In the genomic region with DNA sequence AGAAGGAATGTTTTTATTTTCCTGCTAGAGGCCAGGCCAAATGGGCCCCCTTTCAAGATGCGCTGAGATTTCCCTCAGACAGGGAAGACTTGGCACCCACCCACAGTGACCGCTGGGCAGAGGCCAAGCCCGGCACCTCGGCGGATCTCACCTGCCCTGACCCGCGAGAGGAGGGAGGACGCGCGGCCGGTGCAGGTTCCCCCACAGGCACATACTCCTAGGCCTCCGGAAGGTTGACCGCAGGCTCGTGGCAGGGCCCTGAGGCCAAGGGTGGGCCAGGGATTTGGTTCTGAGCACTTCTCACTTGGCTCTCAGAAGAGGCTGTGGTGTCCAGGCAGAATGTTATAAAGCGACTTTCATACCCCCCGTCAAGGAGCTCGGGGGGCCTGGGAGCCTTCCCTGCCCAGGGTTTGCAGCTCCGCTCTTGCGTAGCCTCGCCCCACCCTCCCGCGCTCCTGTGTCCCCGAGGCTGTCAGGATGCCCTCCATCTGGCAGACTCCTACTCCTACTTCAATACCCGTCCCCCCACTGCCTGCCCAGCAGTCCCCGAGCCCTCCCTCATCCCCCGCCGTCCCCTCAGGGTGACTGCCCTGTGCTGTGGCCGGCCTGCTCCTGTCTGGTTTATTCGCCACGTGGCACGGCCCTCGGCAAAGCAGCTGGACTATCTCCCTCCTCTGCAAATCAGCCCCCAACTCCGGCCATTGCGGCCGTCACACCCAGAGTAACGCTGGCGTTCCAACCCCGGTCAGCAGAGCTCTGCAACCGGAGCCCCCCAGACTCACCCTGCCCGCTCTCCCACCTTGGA, we compare ENCODE assay signal across 19 cellular contexts. TPM values are rescaled to one million over a fixed set of nuclear protein-coding genes. Genes with fewer than 3 reads are reported as not detected.
DNase-seq lines count a peak whose midpoint lies in the region; ATAC-seq, FAIRE-seq and TF ChIP-seq lines count a peak whose summit lies in the region.
"Had no signal": no experiment of that assay in that cellular context is flagged by ENCODE, and none has a peak within 500 bp of the region (broad histone marks: within the 10 kb centered on the region; RNA-seq: fewer than 3 reads in every experiment).

No MANE protein-coding gene starts in this region.

- no peak for TF ChIP-seq RAD21 in H1 (IDR thresholded peaks at IDR 0.05 in 1 of 2, conservative IDR thresholded peaks at IDR 0.05 in 1 of 2; ENCODE audit: low read depth in 2 of 2, low read length in 2 of 2)

- H3K27ac ChIP-seq in right cardiac atrium (ENCODE audit: low read length) (no peak overlapping the region), right atrium auricular region (no peak overlapping the region), Panc1 (ENCODE audit: low read length) (no peak overlapping the region), H1 (ENCODE audit: low read depth, low read length) (no peak overlapping the region; the same call in 1 of the 2 replicates), neuronal stem cell (replicated peaks; ENCODE audit: low read length) (no peak overlapping the region)

- 91% methylated on average over 40 of the region's 40 CpGs for WGBS in right cardiac atrium
- WGBS in H1 (ENCODE audit: extremely low coverage in 1 of 2, insufficient coverage in 1 of 2, insufficient read length in 1 of 2, insufficient replicate concordance in 2 of 2, low coverage in 1 of 2, low lambda C conversion rate in 2 of 2, missing lambda C conversion rate in 1 of 2), 2 experiments = 88% methylated on average over 23 of the region's 40 CpGs; no CpG with 5 or more reads in 1 of the 2 experiments
- WGBS in neuronal stem cell (ENCODE audit: extremely low coverage in 2 of 2, insufficient read length in 2 of 2, insufficient replicate concordance in 1 of 2), 2 donors = no CpG with 5 or more reads among the region's 40 CpGs

- H3K14ac ChIP-seq in H1 (ENCODE audit: insufficient read length) = no peak overlapping the region
- H3K14ac ChIP-seq in neuronal stem cell (ENCODE audit: low read length) = no peak overlapping the region

- no peaks in the 10 kb centered on the region for H3K9me3 Mint-ChIP-seq in T-helper 2 cell treated with Interferon-gamma antibody and Interleukin-4, amounts not matched to agents 5 μg/mL and 100 μg/mL, for 36 hours
- H3K9me3 Mint-ChIP-seq: CD4-positive, alpha-beta memory T cell; HFFc6 had no signal

- no peaks in the 10 kb centered on the region for H3K27me3 ChIP-seq in right cardiac atrium (ENCODE audit: control insufficient read depth, insufficient read depth)
- no peaks in the 10 kb centered on the region for H3K27me3 ChIP-seq in right atrium auricular region
- no peaks in the 10 kb centered on the region for H3K27me3 ChIP-seq in Panc1 (ENCODE audit: control insufficient read depth, insufficient read depth, low read length)
- H3K27me3 ChIP-seq in H1 (replicated peaks in 1 of 4; ENCODE audit: control insufficient read depth in 3 of 4, extremely low read depth in 1 of 4, insufficient read depth in 3 of 4, low read length in 3 of 4) = no peaks in the 10 kb centered on the region
- no peaks in the 10 kb centered on the region for H3K27me3 ChIP-seq in neuronal stem cell (ENCODE audit: control insufficient read depth in 3 of 3, insufficient read depth in 3 of 3, low read depth in 1 of 3, low read length in 3 of 3)

- H3K9me3 ChIP-seq in right cardiac atrium (ENCODE audit: control insufficient read depth, low read length) (no peaks in the 10 kb centered on the region), right atrium auricular region (no peaks in the 10 kb centered on the region), Panc1 (ENCODE audit: control insufficient read depth, insufficient read depth, low read depth, low read length) (no peaks in the 10 kb centered on the region), H1 (ENCODE audit: insufficient read depth in 2 of 2, low read depth in 1 of 2, low read length in 1 of 2) (peaks cover 0 to 3% of the 10 kb centered on the region in 2 experiments; a peak in 2 of 4 replicates), neuronal stem cell (replicated peaks in 1 of 2; ENCODE audit: control insufficient read depth in 2 of 2, insufficient read depth in 1 of 2, low read depth in 1 of 2, low read length in 2 of 2) (no peaks in the 10 kb centered on the region)
- H3K9me3 ChIP-seq: Caco-2 had no signal

- H3K36me3 Mint-ChIP-seq in T-helper 2 cell treated with Interferon-gamma antibody and Interleukin-4, amounts not matched to agents 5 μg/mL and 100 μg/mL, for 36 hours (ENCODE audit: low read depth) = no peaks in the 10 kb centered on the region
- H3K36me3 Mint-ChIP-seq: CD4-positive, alpha-beta memory T cell had no signal

- POLR2A ChIA-PET in Panc1 (lab: Charles Lee) = no interaction called here
- POLR2A ChIA-PET in H1 (lab: Charles Lee; ENCODE audit: partially characterized antibody) = no interaction called here

- no peak overlapping the region for H3K4me3 Mint-ChIP-seq in T-helper 2 cell treated with Interferon-gamma antibody and Interleukin-4, amounts not matched to agents 5 μg/mL and 100 μg/mL, for 36 hours
- H3K4me3 Mint-ChIP-seq: CD4-positive, alpha-beta memory T cell; HFFc6 had no signal

- no peak overlapping the region; the same call in 1 of the 2 replicates for H4K8ac ChIP-seq in H1 (ENCODE audit: extremely low read depth, insufficient read depth, low read length)
- H4K8ac ChIP-seq in neuronal stem cell (ENCODE audit: low read depth, low read length) = no peak overlapping the region

- no peak for TF ChIP-seq POLR2A in H1 (IDR thresholded peaks at IDR 0.05; ENCODE audit: control extremely low read depth in 1 of 2, low read depth in 2 of 2, low read length in 2 of 2)

- H2AK5ac ChIP-seq in H1 (ENCODE audit: low read depth, low read length) (0 out of 2 replicates have a peak overlapping the region, but pooled peaks have one; percentile 24), neuronal stem cell (ENCODE audit: low read depth, low read length) (no peak overlapping the region)

- peaks cover 8% of the 10 kb centered on the region; the same call in 1 of the 2 replicates for H3K23me2 ChIP-seq in H1 (ENCODE audit: low read depth, low read length)

- BruUV-seq in Panc1 (replicated peaks; lab: Mats Ljungman, UMichigan) = no TSS peak

- ATAC-seq in right cardiac atrium (no peak), Panc1 (0 out of 2 replicates have a peak, but pooled peaks have one; percentile 8), HG02759 (IDR thresholded peaks at IDR 0.05; ENCODE audit: unreplicated experiment) (no peak), HG02981 (IDR thresholded peaks at IDR 0.05; ENCODE audit: unreplicated experiment) (no peak)
- ATAC-seq: HCT116 had no signal

- intact Hi-C loops in right cardiac atrium (cut with DNase I) = no loop called here
- intact Hi-C loops in Panc1 (cut with micrococcal nuclease; ENCODE audit: unreplicated experiment) = no loop called here

- H2BK120ac ChIP-seq in H1 (replicated peaks; ENCODE audit: low read depth, low read length) (no peak overlapping the region), neuronal stem cell (ENCODE audit: low read depth, low read length) (no peak overlapping the region)

- no peak overlapping the region for H2BK5ac ChIP-seq in H1 (ENCODE audit: low read depth, low read length)
- peak overlapping the region; percentile 24 for H2BK5ac ChIP-seq in neuronal stem cell (ENCODE audit: low read length)

- TF ChIP-seq EP300 in H1 (IDR thresholded peaks at IDR 0.05; ENCODE audit: borderline replicate concordance in 1 of 2, low read depth in 2 of 2, low read length in 2 of 2) = no peak

- H3K4me3 ChIP-seq in right cardiac atrium (ENCODE audit: low read length) (no peak overlapping the region), right atrium auricular region (no peak overlapping the region), Panc1 (ENCODE audit: low read depth in 2 of 2, low read length in 2 of 2) (no peak overlapping the region), H1 (ENCODE audit: extremely low read depth in 1 of 4, insufficient read depth in 2 of 4, low read depth in 3 of 4, low read length in 4 of 4) (no peak overlapping the region), neuronal stem cell (ENCODE audit: low read length in 2 of 2) (no peak overlapping the region)

- no peaks in the 10 kb centered on the region for H3K27me3 Mint-ChIP-seq in T-helper 2 cell treated with Interferon-gamma antibody and Interleukin-4, amounts not matched to agents 5 μg/mL and 100 μg/mL, for 36 hours (ENCODE audit: low read depth)
- H3K27me3 Mint-ChIP-seq: CD4-positive, alpha-beta memory T cell had no signal

- no peak overlapping the region for H3K9ac ChIP-seq in H1 (replicated peaks in 1 of 4; ENCODE audit: extremely low read depth in 1 of 4, low read depth in 3 of 4, low read length in 3 of 4)
- H3K9ac ChIP-seq in neuronal stem cell (ENCODE audit: low read depth, low read length, poor library complexity) = no peak overlapping the region

- in situ Hi-C loops in Panc1 (cut with HindIII; ENCODE audit: low pct_unique_long_range_greater_than_20kb, low sequenced_read_pairs) = no loop called here

- H3K27ac Mint-ChIP-seq in T-helper 2 cell treated with Interferon-gamma antibody and Interleukin-4, amounts not matched to agents 5 μg/mL and 100 μg/mL, for 36 hours = no peak overlapping the region
- H3K27ac Mint-ChIP-seq: HFFc6 had no signal

- DNase-seq in right cardiac atrium (peak in 2 of 3 donors; percentile 42 to 64), right atrium auricular region (ENCODE audit: low spot score) (no peak), Panc1 (ENCODE audit: low read depth, low spot score) (no peak), H1 (ENCODE audit: low read depth in 1 of 2, low spot score in 2 of 2) (no peak), neuronal stem cell (ENCODE audit: low spot score) (no peak)
- DNase-seq in T-helper 2 cell treated with Interferon-gamma antibody and Interleukin-4, amounts not matched to agents 5 μg/mL and 100 μg/mL, for 36 hours (ENCODE audit: low spot score) = no peak
- DNase-seq: C1 segment of cervical spinal cord; Caco-2; CD4-positive, alpha-beta memory T cell; DMS153; DND-41; GOT3; H7; HFFc6 had no signal

- no peaks in the 10 kb centered on the region; a peak in 1 of 4 replicates for H3K79me2 ChIP-seq in H1 (ENCODE audit: control insufficient read depth in 1 of 2, insufficient read depth in 2 of 2, low read length in 2 of 2)

- CTCF ChIA-PET in Panc1 (lab: Charles Lee) = no interaction called here
- CTCF ChIA-PET in H1 (lab: Charles Lee; ENCODE audit: partially characterized antibody) = no interaction called here

- no peak for FAIRE-seq in H1 (lab: Jason Lieb, UNC)
- FAIRE-seq: G401.6, GM12892 had no signal

- H2BK15ac ChIP-seq in H1 (ENCODE audit: low read length) (no peak overlapping the region), neuronal stem cell (ENCODE audit: low read length) (no peak overlapping the region)

- no peak overlapping the region for H2AFZ ChIP-seq in H1 (ENCODE audit: low read length)
- H2AFZ ChIP-seq in neuronal stem cell (ENCODE audit: low read length) = no peak overlapping the region

- no peak overlapping the region for H3K56ac ChIP-seq in H1 (replicated peaks; ENCODE audit: insufficient read length, low read depth, low read length)

- H3K4me1 Mint-ChIP-seq in T-helper 2 cell treated with Interferon-gamma antibody and Interleukin-4, amounts not matched to agents 5 μg/mL and 100 μg/mL, for 36 hours (ENCODE audit: low read depth) = no peaks in the 10 kb centered on the region
- H3K4me1 Mint-ChIP-seq: CD4-positive, alpha-beta memory T cell had no signal

- H3K4ac ChIP-seq in H1 (replicated peaks; ENCODE audit: insufficient read length, low read depth, low read length) (no peak overlapping the region), neuronal stem cell (ENCODE audit: low read length) (no peak overlapping the region)

- H2BK20ac ChIP-seq in H1 (ENCODE audit: low read length) = no peak overlapping the region

- peaks cover 6% of the 10 kb centered on the region for H3K4me1 ChIP-seq in right cardiac atrium (ENCODE audit: control insufficient read depth, insufficient read depth, low read length)
- H3K4me1 ChIP-seq in right atrium auricular region = peaks cover 0 to 20% of the 10 kb centered on the region in 2 donors
- no peaks in the 10 kb centered on the region for H3K4me1 ChIP-seq in Panc1 (ENCODE audit: control insufficient read depth, insufficient read depth, low read length)
- peaks cover 0 to 19% (median 14%) of the 10 kb centered on the region in 4 experiments; a peak in 6 of 7 replicates for H3K4me1 ChIP-seq in H1 (replicated peaks in 1 of 4; ENCODE audit: control insufficient read depth in 3 of 4, insufficient read depth in 4 of 4, low read length in 3 of 4)
- peaks cover 12 to 20% of the 10 kb centered on the region in 2 donors for H3K4me1 ChIP-seq in neuronal stem cell (ENCODE audit: control insufficient read depth in 2 of 2, insufficient read depth in 1 of 2, low read depth in 1 of 2, low read length in 2 of 2)
- H3K4me1 ChIP-seq: Caco-2 had no signal

- H3K23ac ChIP-seq in H1 (ENCODE audit: insufficient read length) (no peak overlapping the region), neuronal stem cell (ENCODE audit: low read depth, low read length, poor library complexity) (no peak overlapping the region)

- H3K18ac ChIP-seq in H1 (ENCODE audit: extremely low read depth, low read length) (no peak overlapping the region), neuronal stem cell (ENCODE audit: low read length) (no peak overlapping the region)

- H4K91ac ChIP-seq in H1 (replicated peaks; ENCODE audit: insufficient read length, low read length) (no peak overlapping the region), neuronal stem cell (ENCODE audit: low read depth, low read length, poor library complexity) (no peak overlapping the region)

- H4K20me1 ChIP-seq in H1 (replicated peaks in 1 of 2; ENCODE audit: control insufficient read depth in 1 of 2, insufficient read depth in 2 of 2, low read length in 2 of 2) = peaks cover 3 to 5% of the 10 kb centered on the region in 2 experiments

- no peaks in the 10 kb centered on the region for H3K79me1 ChIP-seq in H1 (ENCODE audit: low read depth, low read length)
- H3K79me1 ChIP-seq in neuronal stem cell (ENCODE audit: low read depth, low read length) = no peaks in the 10 kb centered on the region

- TF ChIP-seq CTCF in right atrium auricular region (IDR thresholded peaks at IDR 0.05) = no peak
- TF ChIP-seq CTCF in Panc1 (IDR thresholded peaks at IDR 0.05) = no peak
- TF ChIP-seq CTCF in H1 (IDR thresholded peaks at IDR 0.05; ENCODE audit: control extremely low read depth in 1 of 3, insufficient read depth in 1 of 3, low read depth in 1 of 3, low read length in 3 of 3) = no peak

- no peak overlapping the region for H4K5ac ChIP-seq in H1 (ENCODE audit: insufficient read length, low read depth, low read length)

- H3K4me2 ChIP-seq in H1 (ENCODE audit: insufficient read depth in 1 of 2, low read depth in 2 of 2, low read length in 2 of 2) (no peak overlapping the region), neuronal stem cell (ENCODE audit: insufficient read depth, low read length, poor library complexity, severe bottlenecking) (no peak overlapping the region)

- no peak overlapping the region for H2BK12ac ChIP-seq in H1 (ENCODE audit: low read depth, low read length)
- H2BK12ac ChIP-seq in neuronal stem cell (ENCODE audit: low read length) = no peak overlapping the region

- H3K36me3 ChIP-seq in right atrium auricular region (no peaks in the 10 kb centered on the region), Panc1 (ENCODE audit: control insufficient read depth, insufficient read depth, low read length) (no peaks in the 10 kb centered on the region), H1 (ENCODE audit: control insufficient read depth in 2 of 4, insufficient read depth in 4 of 4, low read length in 3 of 4) (no peaks in the 10 kb centered on the region; a peak in 1 of 8 replicates), neuronal stem cell (replicated peaks in 1 of 2; ENCODE audit: control insufficient read depth in 2 of 2, insufficient read depth in 2 of 2, low read length in 2 of 2) (no peaks in the 10 kb centered on the region)

RNA-seq across cellular contexts. Expression of gene PDGFA, which starts 50.6 kb away (rescaled TPM):
- total RNA-seq in right cardiac atrium (10 to 100 TPM; 32.2 to 44.3 (median 38.4) TPM), right atrium auricular region (10 to 100 TPM; 31.8 to 34.2 TPM), Panc1 (2021; ENCODE audit: unreplicated experiment) (18.5 TPM)
- polyA plus RNA-seq in right cardiac atrium (18.3 TPM), H1 (2011; rRNA removed) (21.1 and 22.3 TPM in 2 replicates)
- polyA plus RNA-seq in Panc1 (2012; ENCODE audit: insufficient read length) = 18.1 TPM
- total RNA-seq in H1 (2021; fragmentation: NEBNext Ultra II Directional; extraction: Animal tissue kit (Norgen Biotek cat#: 25700)) = 38.0 and 43.0 TPM in 2 replicates
- 18.1 TPM for polyA plus RNA-seq in H1 (2011; cell fraction: cytosol; rRNA removed)
- 42.6 TPM for polyA plus RNA-seq in H1 (2011; cell fraction: nucleus; rRNA removed)
- polyA plus RNA-seq in H1 (2012, experiment 1 of 2) = 42.0 to 59.5 TPM (median 51.8 TPM) in 4 replicates
- 33.3 TPM for polyA plus RNA-seq in H1 (2012, experiment 2 of 2)
- polyA plus RNA-seq in H1 (2013, experiment 1 of 2) = 34.8 TPM
- 38.8 TPM for polyA plus RNA-seq in H1 (2013, experiment 2 of 2)
- polyA minus RNA-seq in H1 (2011; rRNA and poly(A)+ RNA removed) = 46.5 and 53.1 TPM in 2 replicates
- 78.2 TPM for polyA minus RNA-seq in H1 (2011; cell fraction: cytosol; rRNA and poly(A)+ RNA removed)
- 31.0 TPM for polyA minus RNA-seq in H1 (2011; cell fraction: nucleus; rRNA and poly(A)+ RNA removed)
- 6.2 TPM for polyA plus RNA-seq in neuronal stem cell (2013, experiment 1 of 2)
- 5.7 TPM for polyA plus RNA-seq in neuronal stem cell (2013, experiment 2 of 2)
- polyA plus RNA-seq: CD4-positive, alpha-beta memory T cell had no signal

Comparison
In these comparisons a context has a peak if more than half of its experiments do, and no peak if none do; other contexts are left out.
1. DNase-seq: peak in right cardiac atrium (2 of 3); none in right atrium auricular region (single experiment), Panc1 (single experiment), H1 (0 of 2), neuronal stem cell (single experiment) and T-helper 2 cell treated with Interferon-gamma antibody and Interleukin-4, amounts not matched to agents 5 μg/mL and 100 μg/mL, for 36 hours (single experiment).